25 cellular contexts compared by ENCODE assay signal in genomic region chr17:17048106-17048505, GRCh38. TPM values are rescaled to one million over a fixed set of nuclear protein-coding genes. Genes with fewer than 3 reads are reported as not detected.
DNase-seq lines count a peak whose midpoint lies in the region; ATAC-seq, FAIRE-seq and TF ChIP-seq lines count a peak whose summit lies in the region.
"Had no signal": no experiment of that assay in that cellular context is flagged by ENCODE, and none has a peak within 500 bp of the region (broad histone marks: within the 10 kb centered on the region; RNA-seq: fewer than 3 reads in every experiment).

No MANE protein-coding gene starts in this region.

- no peaks in the 10 kb centered on the region for H3K9me3 ChIP-seq in CD4-positive, alpha-beta T cell (ENCODE audit: control insufficient read depth, low read length)
- H3K9me3 ChIP-seq in Loucy (ENCODE audit: insufficient read depth, low read depth, low read length) (no peaks in the 10 kb centered on the region), sigmoid colon (no peaks in the 10 kb centered on the region)
- H3K9me3 ChIP-seq: thoracic aorta had no signal

- peaks cover 90% of the 10 kb centered on the region for H3K4me1 Mint-ChIP-seq in CD4-positive, alpha-beta T cell (ENCODE audit: low read depth)

- FAIRE-seq in GM12892 (lab: Jason Lieb, UNC), result no peak
- FAIRE-seq: GM18507, islet of Langerhans, K562 had no signal

- ATAC-seq in CD4-positive, alpha-beta T cell (ENCODE audit: poor library complexity), result no peak
- ATAC-seq in HG02588 (IDR thresholded peaks at IDR 0.05; ENCODE audit: unreplicated experiment), result no peak
- ATAC-seq: activated CD4-positive, alpha-beta T cell treated with anti-CD3 and anti-CD28 coated beads for 36 hours; K562 had no signal

- peak overlapping the region; percentile 58 for H3K4me2 ChIP-seq in Loucy (ENCODE audit: low read depth, low read length, poor library complexity, severe bottlenecking)

- POLR2A ChIA-PET in CD4-positive, alpha-beta T cell (lab: Charles Lee), result no interaction called here

- H3K36me3 ChIP-seq in Loucy (ENCODE audit: insufficient read depth, low read length) (no peaks in the 10 kb centered on the region), sigmoid colon (no peaks in the 10 kb centered on the region)
- H3K36me3 ChIP-seq: brain microvascular endothelial cell, thoracic aorta had no signal

- no peaks in the 10 kb centered on the region for H3K9me2 ChIP-seq in Loucy (replicated peaks; ENCODE audit: low read depth, low read length)

- peaks cover 97% of the 10 kb centered on the region for H3K79me2 ChIP-seq in Loucy (ENCODE audit: insufficient read depth, low read length)

- no peaks in the 10 kb centered on the region for H3K27me3 Mint-ChIP-seq in CD4-positive, alpha-beta T cell
- H3K27me3 Mint-ChIP-seq: activated CD4-positive, alpha-beta T cell treated with anti-CD3 and anti-CD28 coated beads for 36 hours had no signal

- intact Hi-C loops in CD4-positive, alpha-beta T cell (cut with DNase I, micrococcal nuclease), result no loop called here
- intact Hi-C loops in sigmoid colon (cut with DNase I), result loop anchor here (5.0 kb wide), 1 partner anchor 64 kb away; no protein-coding TSS in a partner anchor

- H3K36me3 Mint-ChIP-seq in CD4-positive, alpha-beta T cell (ENCODE audit: low read depth), result peaks cover 8% of the 10 kb centered on the region

- H3K4me1 ChIP-seq in Loucy (ENCODE audit: insufficient read depth, low read length, poor library complexity, severe bottlenecking) (peaks cover 73% of the 10 kb centered on the region), sigmoid colon (peaks cover 0 to 77% (median 76%) of the 10 kb centered on the region in 4 donors)

- no peak for TF ChIP-seq POLR2A in sigmoid colon (IDR thresholded peaks at IDR 0.05)
- TF ChIP-seq POLR2A in GM12892 (IDR thresholded peaks at IDR 0.05; ENCODE audit: low read depth, low read length), result no peak

- H4K20me1 ChIP-seq in Loucy (ENCODE audit: insufficient read depth, low read length, poor library complexity, severe bottlenecking), result peaks cover 76% of the 10 kb centered on the region

- H3K27ac ChIP-seq in CD4-positive, alpha-beta T cell (ENCODE audit: low read depth, low read length), result no peak overlapping the region
- peak overlapping the region; percentile 91 for H3K27ac ChIP-seq in epithelial cell of prostate
- H3K27ac ChIP-seq in sigmoid colon, result peak overlapping the region in 2 of 4 donors; percentile 86 to 88
- H3K27ac ChIP-seq: brain microvascular endothelial cell, SJCRH30 had no signal

- no peaks in the 10 kb centered on the region for H3K9me3 Mint-ChIP-seq in CD4-positive, alpha-beta T cell

- no peak for TF ChIP-seq CTCF in CD4-positive, alpha-beta T cell (IDR thresholded peaks at IDR 0.05)
- TF ChIP-seq CTCF in Loucy (conservative IDR thresholded peaks at IDR 0.05; ENCODE audit: low read length), result no peak
- TF ChIP-seq CTCF in sigmoid colon (IDR thresholded peaks at IDR 0.05), result no peak

- H3K4me3 ChIP-seq in Loucy (ENCODE audit: low read length, poor library complexity, severe bottlenecking) (peak overlapping the region; percentile 30), sigmoid colon (no peak overlapping the region)
- H3K4me3 ChIP-seq: K562, SJCRH30, skin epidermis, thoracic aorta had no signal

- H3K4me3 Mint-ChIP-seq in CD4-positive, alpha-beta T cell, result peak overlapping the region; percentile 38
- H3K4me3 Mint-ChIP-seq: activated CD4-positive, alpha-beta T cell treated with anti-CD3 and anti-CD28 coated beads for 36 hours had no signal

- no peak for TF ChIP-seq EP300 in sigmoid colon (IDR thresholded peaks at IDR 0.05)

- H3K27ac Mint-ChIP-seq in CD4-positive, alpha-beta T cell, result peak overlapping the region; percentile 18
- H3K27ac Mint-ChIP-seq: activated CD4-positive, alpha-beta T cell treated with anti-CD3 and anti-CD28 coated beads for 36 hours had no signal

- WGBS in sigmoid colon, 2 donors, result 80 to 90% methylated on average over 6 of the region's 6 CpGs

- CTCF ChIA-PET in CD4-positive, alpha-beta T cell (lab: Charles Lee), result no interaction called here

- H2AFZ ChIP-seq in Loucy (ENCODE audit: low read length), result no peak overlapping the region

- DNase-seq in CD4-positive, alpha-beta T cell, result peak in 1 of 10 experiments; percentile 4
- DNase-seq in epithelial cell of prostate (ENCODE audit: low read depth, low spot score) (no peak), sigmoid colon (peak; percentile 39), GM12892 (ENCODE audit: insufficient read length) (no peak), NCI-H446 treated with DMSO at 0.1 percent for 48 hours (lab: John Stamatoyannopoulos, UW) (no peak)
- DNase-seq in activated T-cell treated with anti-CD3 and anti-CD28 coated beads, Interleukin-2, amount 50 U/mL, for 1 hour, result no peak
- DNase-seq: activated CD4-positive, alpha-beta T cell treated with anti-CD3 and anti-CD28 coated beads for 36 hours; activated naive CD4-positive, alpha-beta T cell treated with anti-CD3 and anti-CD28 coated beads, Interleukin-2, amount 50 U/mL, for 16 hours; activated T-cell treated with anti-CD3 and anti-CD28 coated beads for 4 hours; brain microvascular endothelial cell; DMS53; MV-4-11; NCI-H1930; NCI-H446; occipital lobe; SJCRH30; stimulated activated CD4-positive, alpha-beta T cell treated with anti-CD3 and anti-CD28 coated beads, Interleukin-4, amount 100 ng/mL, for 1 hour; T-helper 2 cell had no signal

- H3F3A ChIP-seq in Loucy (ENCODE audit: low read depth), result 0 out of 2 replicates have a peak, but pooled peaks cover 5% of the 10 kb centered on the region

- H3K9ac ChIP-seq in Loucy (ENCODE audit: low read depth, low read length, poor library complexity, severe bottlenecking), result no peak overlapping the region

- no peaks in the 10 kb centered on the region for H3K27me3 ChIP-seq in CD4-positive, alpha-beta T cell (ENCODE audit: control insufficient read depth, insufficient read depth, low read length)
- H3K27me3 ChIP-seq in Loucy (ENCODE audit: insufficient read depth, low read length, poor library complexity, severe bottlenecking) (no peaks in the 10 kb centered on the region), sigmoid colon (no peaks in the 10 kb centered on the region)
- H3K27me3 ChIP-seq: brain microvascular endothelial cell, SJCRH30 had no signal

RNA-seq across cellular contexts. Expression of gene MPRIP, which starts 5.8 kb away (rescaled TPM):
- total RNA-seq in CD4-positive, alpha-beta T cell, result 100 to 1,000 TPM; 176 to 188 TPM
- 100 to 1,000 TPM in 1 of 4 donors, 10 to 100 TPM in 3; 59.6 to 101 (median 80.4) TPM for total RNA-seq in sigmoid colon
- 100 to 1,000 TPM in 1 of 3 donors, 10 to 100 TPM in 2; 43.2 to 113 (median 67.9) TPM for polyA plus RNA-seq in sigmoid colon
- 53.9 TPM for polyA plus RNA-seq in GM12892 (2012; ENCODE audit: missing spikeins)
